ENCODE assay signal across 1 cellular context in genomic region chr9:4984171-4984570, GRCh38.
TF ChIP-seq lines count a peak whose summit lies in the region.

No MANE protein-coding gene starts in this region.

TF ChIP-seq in WTC11, 78 proteins besides CTCF, POLR2A, EP300 and RAD21 (continued from another document):
- TF ChIP-seq SMAD3 (CRISPR knock-in tag; IDR thresholded peaks at IDR 0.05; ENCODE audit: borderline replicate concordance): no peak
- TF ChIP-seq IRF1 (CRISPR knock-in tag; IDR thresholded peaks at IDR 0.05): no peak
- no peak for TF ChIP-seq ZNF121 (CRISPR knock-in tag; IDR thresholded peaks at IDR 0.05)
- TF ChIP-seq ATF6 (CRISPR knock-in tag; IDR thresholded peaks at IDR 0.05): no peak
- TF ChIP-seq ERG (CRISPR knock-in tag; IDR thresholded peaks at IDR 0.05): no peak
- TF ChIP-seq CREM (CRISPR knock-in tag; IDR thresholded peaks at IDR 0.05): no peak
- no peak for TF ChIP-seq SMAD4 (CRISPR knock-in tag; IDR thresholded peaks at IDR 0.05)
